Comparison of ENCODE assay signal across 8 cellular contexts in the genomic region with DNA sequence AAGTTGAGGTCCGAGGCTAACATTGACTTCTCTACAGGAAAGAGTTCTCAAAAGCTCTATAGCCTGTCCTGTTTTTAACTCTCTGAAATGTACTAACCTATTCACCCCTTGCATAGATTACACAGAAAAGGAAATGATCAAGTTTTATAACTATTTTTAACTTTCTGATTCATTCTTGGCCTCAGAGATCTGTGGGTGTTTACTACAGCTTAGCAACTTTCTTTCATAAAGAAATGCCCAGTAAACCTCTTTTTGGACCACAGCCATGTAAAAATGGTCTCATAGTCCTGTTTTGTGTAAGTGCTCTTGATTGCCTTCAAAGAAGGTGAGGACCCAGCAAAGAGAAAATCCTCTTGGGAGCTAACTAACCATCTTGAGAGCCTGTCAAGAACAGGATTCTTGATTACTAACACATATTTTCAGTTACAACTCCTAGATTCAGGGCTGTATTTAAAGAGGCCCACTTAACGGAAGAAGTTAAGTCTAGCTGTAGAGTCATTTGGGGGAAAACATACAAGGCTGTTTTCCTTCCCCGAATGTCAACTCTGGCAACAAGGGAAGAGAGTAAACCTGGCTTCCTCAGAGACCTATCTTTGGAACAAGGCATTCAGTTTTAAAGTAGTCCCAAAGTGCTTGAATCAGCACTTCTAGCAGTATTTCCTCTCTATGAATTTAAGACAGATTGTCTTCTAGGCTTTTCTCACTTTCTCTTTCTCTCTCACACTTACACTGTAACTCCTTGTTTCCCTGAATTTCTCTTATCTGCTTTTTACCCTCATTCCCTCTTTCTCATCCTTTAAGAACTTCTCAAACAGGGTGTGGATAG.
DNase-seq lines count a peak whose midpoint lies in the region; ATAC-seq and TF ChIP-seq lines count a peak whose summit lies in the region.

No MANE protein-coding gene starts in this region.

- H3K9me3 Mint-ChIP-seq in activated naive CD4-positive, alpha-beta T cell treated with anti-CD3 and anti-CD28 coated beads, Interleukin-2, amount 10 ng/mL, durations not matched to agents 7 days and 5 days = peaks cover 6% of the 10 kb centered on the region
- no peaks in the 10 kb centered on the region for H3K9me3 Mint-ChIP-seq in activated CD8-positive, alpha-beta T cell treated with anti-CD3 and anti-CD28 coated beads, Interleukin-2, amount 10 ng/mL, durations not matched to agents 7 days and 5 days (ENCODE audit: insufficient read depth)
- H3K9me3 Mint-ChIP-seq in stimulated activated naive CD8-positive, alpha-beta T cell treated with anti-CD3 and anti-CD28 coated beads, Interleukin-15, amount 100 ng/mL, for 72 hours = no peaks in the 10 kb centered on the region

- no peaks in the 10 kb centered on the region for H3K27me3 ChIP-seq in gastrocnemius medialis

- no peaks in the 10 kb centered on the region for H3K27me3 Mint-ChIP-seq in activated naive CD4-positive, alpha-beta T cell treated with anti-CD3 and anti-CD28 coated beads, Interleukin-2, amount 10 ng/mL, durations not matched to agents 7 days and 5 days
- H3K27me3 Mint-ChIP-seq in activated CD8-positive, alpha-beta T cell treated with anti-CD3 and anti-CD28 coated beads, Interleukin-2, amount 10 ng/mL, durations not matched to agents 7 days and 5 days (ENCODE audit: low read depth) = no peaks in the 10 kb centered on the region
- no peaks in the 10 kb centered on the region for H3K27me3 Mint-ChIP-seq in stimulated activated naive CD8-positive, alpha-beta T cell treated with anti-CD3 and anti-CD28 coated beads, Interleukin-15, amount 100 ng/mL, for 72 hours

- ATAC-seq in HG02885 (IDR thresholded peaks at IDR 0.05; ENCODE audit: poor library complexity, unreplicated experiment) (peak; percentile 92), gastrocnemius medialis (no peak)
- ATAC-seq in activated CD8-positive, alpha-beta T cell treated with anti-CD3 and anti-CD28 coated beads, Interleukin-2, amount 10 ng/mL, durations not matched to agents 7 days and 5 days = peak; percentile 24
- ATAC-seq in stimulated activated naive CD8-positive, alpha-beta T cell treated with anti-CD3 and anti-CD28 coated beads, Interleukin-15, amount 100 ng/mL, for 72 hours = peak; percentile 85

- peak overlapping the region; percentile 89 for H3K27ac Mint-ChIP-seq in activated naive CD4-positive, alpha-beta T cell treated with anti-CD3 and anti-CD28 coated beads, Interleukin-2, amount 10 ng/mL, durations not matched to agents 7 days and 5 days
- H3K27ac Mint-ChIP-seq in activated CD8-positive, alpha-beta T cell treated with anti-CD3 and anti-CD28 coated beads, Interleukin-2, amount 10 ng/mL, durations not matched to agents 7 days and 5 days = peak overlapping the region; percentile 36
- H3K27ac Mint-ChIP-seq in stimulated activated naive CD8-positive, alpha-beta T cell treated with anti-CD3 and anti-CD28 coated beads, Interleukin-15, amount 100 ng/mL, for 72 hours = peak overlapping the region; percentile 54 to 98

- TF ChIP-seq POLR2A in gastrocnemius medialis (IDR thresholded peaks at IDR 0.05) = no peak

- no peaks in the 10 kb centered on the region for H3K36me3 ChIP-seq in gastrocnemius medialis

- no peak overlapping the region for H3K4me3 ChIP-seq in gastrocnemius medialis

- CTCF ChIA-PET in activated naive CD4-positive, alpha-beta T cell treated with anti-CD3 and anti-CD28 coated beads, Interleukin-2, amount 10 ng/mL, durations not matched to agents 7 days and 5 days (lab: Charles Lee) = interaction anchor here (1.0 to 2.2 kb wide), 4 partner anchors 11 to 35 kb away, joined by 4 to 11 read pairs (median 6); no protein-coding TSS in a partner anchor
- CTCF ChIA-PET in activated CD8-positive, alpha-beta T cell treated with anti-CD3 and anti-CD28 coated beads, Interleukin-2, amount 10 ng/mL, durations not matched to agents 7 days and 5 days (lab: Charles Lee) = interaction anchor here (0.8 to 1.9 kb wide), 3 partner anchors 11 to 642 kb away, joined by 3 to 10 read pairs (median 3); no protein-coding TSS in a partner anchor

- H3K4me3 Mint-ChIP-seq in activated naive CD4-positive, alpha-beta T cell treated with anti-CD3 and anti-CD28 coated beads, Interleukin-2, amount 10 ng/mL, durations not matched to agents 7 days and 5 days = peak overlapping the region; percentile 4
- H3K4me3 Mint-ChIP-seq in activated CD8-positive, alpha-beta T cell treated with anti-CD3 and anti-CD28 coated beads, Interleukin-2, amount 10 ng/mL, durations not matched to agents 7 days and 5 days = no peak overlapping the region
- H3K4me3 Mint-ChIP-seq in stimulated activated naive CD8-positive, alpha-beta T cell treated with anti-CD3 and anti-CD28 coated beads, Interleukin-15, amount 100 ng/mL, for 72 hours = peak overlapping the region; percentile 57 to 80

- no peak for DNase-seq in activated naive CD4-positive, alpha-beta T cell treated with anti-CD3 and anti-CD28 coated beads, Interleukin-2, amount 10 ng/mL, durations not matched to agents 7 days and 5 days
- DNase-seq in activated naive CD4-positive, alpha-beta T cell (lab: John Stamatoyannopoulos, UW) = no peak
- no peak for DNase-seq in activated CD8-positive, alpha-beta T cell treated with anti-CD3 and anti-CD28 coated beads, Interleukin-2, amount 10 ng/mL, durations not matched to agents 7 days and 5 days
- DNase-seq in stimulated activated naive CD8-positive, alpha-beta T cell treated with anti-CD3 and anti-CD28 coated beads, Interleukin-15, amount 100 ng/mL, for 72 hours = peak in 1 of 2 donors; percentile 21
- DNase-seq in gastrocnemius medialis (no peak), HK-2 (ENCODE audit: unreplicated experiment) (no peak)
- DNase-seq in effector CD8-positive, alpha-beta T cell (lab: John Stamatoyannopoulos, UW) = no peak

- peaks cover 4% of the 10 kb centered on the region for H3K36me3 Mint-ChIP-seq in activated naive CD4-positive, alpha-beta T cell treated with anti-CD3 and anti-CD28 coated beads, Interleukin-2, amount 10 ng/mL, durations not matched to agents 7 days and 5 days
- H3K36me3 Mint-ChIP-seq in activated CD8-positive, alpha-beta T cell treated with anti-CD3 and anti-CD28 coated beads, Interleukin-2, amount 10 ng/mL, durations not matched to agents 7 days and 5 days (ENCODE audit: low read depth) = no peaks in the 10 kb centered on the region

- POLR2A ChIA-PET in activated CD8-positive, alpha-beta T cell treated with anti-CD3 and anti-CD28 coated beads, Interleukin-2, amount 10 ng/mL, durations not matched to agents 7 days and 5 days (lab: Charles Lee) = interaction anchor here (0.8 kb wide), 1 partner anchor 142 kb away, joined by 3 read pairs; no protein-coding TSS in a partner anchor

- intact Hi-C loops in gastrocnemius medialis (cut with DNase I; ENCODE audit: low total_unique reads) = no loop called here

- H3K4me1 ChIP-seq in gastrocnemius medialis = no peaks in the 10 kb centered on the region

- no peak for TF ChIP-seq CTCF in gastrocnemius medialis (IDR thresholded peaks at IDR 0.05 in 4 of 5, conservative IDR thresholded peaks at IDR 0.05 in 1 of 5)

- no peak overlapping the region for H3K27ac ChIP-seq in gastrocnemius medialis

- H3K9me3 ChIP-seq in gastrocnemius medialis = no peaks in the 10 kb centered on the region

- H3K4me1 Mint-ChIP-seq in activated naive CD4-positive, alpha-beta T cell treated with anti-CD3 and anti-CD28 coated beads, Interleukin-2, amount 10 ng/mL, durations not matched to agents 7 days and 5 days = peaks cover 54% of the 10 kb centered on the region
- H3K4me1 Mint-ChIP-seq in activated CD8-positive, alpha-beta T cell treated with anti-CD3 and anti-CD28 coated beads, Interleukin-2, amount 10 ng/mL, durations not matched to agents 7 days and 5 days (ENCODE audit: low read depth) = peaks cover 38% of the 10 kb centered on the region
- H3K4me1 Mint-ChIP-seq in stimulated activated naive CD8-positive, alpha-beta T cell treated with anti-CD3 and anti-CD28 coated beads, Interleukin-15, amount 100 ng/mL, for 72 hours = peaks cover 60% of the 10 kb centered on the region

- in situ Hi-C loops in gastrocnemius medialis (cut with MboI; ENCODE audit: low sequenced_read_pairs in 4 of 4) = no loop called here

Comparison
In these comparisons a context has a peak if more than half of its experiments do, and no peak if none do; other contexts are left out.
1. H3K27ac Mint-ChIP-seq: peak in every context shown above with its lines; median percentile 89 in activated naive CD4-positive, alpha-beta T cell treated with anti-CD3 and anti-CD28 coated beads, Interleukin-2, amount 10 ng/mL, durations not matched to agents 7 days and 5 days; 76 in stimulated activated naive CD8-positive, alpha-beta T cell treated with anti-CD3 and anti-CD28 coated beads, Interleukin-15, amount 100 ng/mL, for 72 hours; 36 in activated CD8-positive, alpha-beta T cell treated with anti-CD3 and anti-CD28 coated beads, Interleukin-2, amount 10 ng/mL, durations not matched to agents 7 days and 5 days.
2. ATAC-seq: peak in HG02885 (single experiment), activated CD8-positive, alpha-beta T cell treated with anti-CD3 and anti-CD28 coated beads, Interleukin-2, amount 10 ng/mL, durations not matched to agents 7 days and 5 days (single experiment) and stimulated activated naive CD8-positive, alpha-beta T cell treated with anti-CD3 and anti-CD28 coated beads, Interleukin-15, amount 100 ng/mL, for 72 hours (single experiment); none in gastrocnemius medialis (0 of 2).